9 cellular contexts compared by ENCODE assay signal in the genomic region with DNA sequence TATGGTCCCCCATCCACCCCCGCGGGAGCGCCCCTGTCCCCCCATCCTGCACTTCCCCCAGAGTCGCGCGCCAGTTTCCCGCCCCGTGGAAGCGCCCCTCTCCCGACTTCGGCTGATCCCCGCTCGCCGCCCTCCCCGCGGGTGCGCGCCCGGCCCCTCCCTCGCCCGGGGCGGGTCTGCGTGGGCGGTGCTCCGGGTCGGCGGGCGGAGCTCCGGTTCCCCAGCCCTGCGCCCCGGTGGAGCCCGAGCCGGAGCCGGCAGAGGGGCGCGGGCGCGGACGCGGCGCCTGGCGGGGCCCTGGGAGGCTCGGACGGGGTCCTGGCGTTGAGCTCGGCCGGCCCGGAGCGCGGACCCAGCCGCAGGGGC. TPM values are rescaled to one million over a fixed set of nuclear protein-coding genes. Genes with fewer than 3 reads are reported as not detected.
DNase-seq lines count a peak whose midpoint lies in the region; ATAC-seq and TF ChIP-seq lines count a peak whose summit lies in the region.
"Had no signal": no experiment of that assay in that cellular context is flagged by ENCODE, and none has a peak within 500 bp of the region (broad histone marks: within the 10 kb centered on the region; RNA-seq: fewer than 3 reads in every experiment).

TSS of gene SNTG2 (plus strand) at position 223 of the 366 bp plus-strand sequence. CDS start 148 bp downstream, outside the sequence.

- peak within 1 kb of the TSS; percentile 62 to 76 (median 71) for H3K4me3 Mint-ChIP-seq in immature natural killer cell

- in situ Hi-C loops in astrocyte of the cerebellum (cut with HindIII; ENCODE audit: low sequenced_read_pairs), result no loop called here

- H3K9me3 Mint-ChIP-seq in immature natural killer cell, result peaks cover 0 to 2% (median 0%) of the 10 kb centered on the region in 6 donors

- peak; percentile 42 for DNase-seq in RWPE1 (ENCODE audit: low spot score)
- DNase-seq in astrocyte of the cerebellum (ENCODE audit: low read depth), result no peak
- DNase-seq in immature natural killer cell, result peak in 2 of 3 donors; percentile 13 to 33
- peak; percentile 32 for DNase-seq in stimulated activated CD8-positive, alpha-beta memory T cell treated with anti-CD3 and anti-CD28 coated beads, Interleukin-15, amount 100 ng/mL, for 1 hour (ENCODE audit: low read depth)
- no peak for DNase-seq in H4 (ENCODE audit: low spot score)
- no peak for DNase-seq in cerebellar nuclear complex (lab: John Stamatoyannopoulos, UW)
- no peak for DNase-seq in dermis blood vessel endothelial cell

- H3K36me3 Mint-ChIP-seq in immature natural killer cell, result no peaks in the 10 kb centered on the region

- ATAC-seq in GM21360 (IDR thresholded peaks at IDR 0.05; ENCODE audit: unreplicated experiment), result peak; percentile 30

- no peak for TF ChIP-seq CTCF in RWPE1 (conservative IDR thresholded peaks at IDR 0.05; ENCODE audit: low read depth)
- TF ChIP-seq CTCF in astrocyte of the cerebellum (IDR thresholded peaks at IDR 0.05; ENCODE audit: low read depth, low read length, missing control alignments), result no peak

- no peak within 1 kb of the TSS for H3K27ac ChIP-seq in RWPE1

- POLR2A ChIA-PET in RWPE1 (lab: Yijun Ruan, JAX; ENCODE audit: low non-redundant PET), result no interaction called here

- peaks cover 17 to 33% (median 32%) of the 10 kb centered on the region in 3 donors for H3K27me3 Mint-ChIP-seq in immature natural killer cell (ENCODE audit: low read depth in 3 of 3)

- H3K27ac Mint-ChIP-seq in immature natural killer cell, result no peak within 1 kb of the TSS

- CTCF ChIA-PET in RWPE1 (lab: Yijun Ruan, JAX), result no interaction called here

- peak within 1 kb of the TSS; percentile 34 for H3K4me3 ChIP-seq in astrocyte of the cerebellum (ENCODE audit: low read depth, low read length)

- H3K4me1 Mint-ChIP-seq in immature natural killer cell, result peaks cover 13 to 22% of the 10 kb centered on the region in 2 donors

RNA-seq across cellular contexts. Expression of gene SNTG2, which starts in this region (rescaled TPM):
- polyA plus RNA-seq in immature natural killer cell, result not detected
- not detected in 2 replicates for total RNA-seq in H4 (2014; rRNA removed; shearing (Covaris generic))
- 0.17 TPM in 1 of 2 replicates, not detected in the other for total RNA-seq in dermis blood vessel endothelial cell
- total RNA-seq: T-helper 1 cell treated with Interleukin-12 subunit alpha and Interleukin-12 subunit beta and Interleukin-4 antibody, amounts not matched to agents 30 ng/mL and 1 ng/mL, for 36 hours had no signal

Comparison
In these comparisons a context has a peak if more than half of its experiments do, and no peak if none do; other contexts are left out.
1. Peak in DNase-seq in immature natural killer cell; RNA of the gene not detected or under 1 TPM.
2. DNase-seq: peak in RWPE1 (single experiment) and stimulated activated CD8-positive, alpha-beta memory T cell treated with anti-CD3 and anti-CD28 coated beads, Interleukin-15, amount 100 ng/mL, for 1 hour (single experiment); none in astrocyte of the cerebellum (single experiment), H4 (single experiment), cerebellar nuclear complex (0 of 2) and dermis blood vessel endothelial cell (single experiment).